Comparison of ENCODE assay signal across 8 cellular contexts in the genomic region with DNA sequence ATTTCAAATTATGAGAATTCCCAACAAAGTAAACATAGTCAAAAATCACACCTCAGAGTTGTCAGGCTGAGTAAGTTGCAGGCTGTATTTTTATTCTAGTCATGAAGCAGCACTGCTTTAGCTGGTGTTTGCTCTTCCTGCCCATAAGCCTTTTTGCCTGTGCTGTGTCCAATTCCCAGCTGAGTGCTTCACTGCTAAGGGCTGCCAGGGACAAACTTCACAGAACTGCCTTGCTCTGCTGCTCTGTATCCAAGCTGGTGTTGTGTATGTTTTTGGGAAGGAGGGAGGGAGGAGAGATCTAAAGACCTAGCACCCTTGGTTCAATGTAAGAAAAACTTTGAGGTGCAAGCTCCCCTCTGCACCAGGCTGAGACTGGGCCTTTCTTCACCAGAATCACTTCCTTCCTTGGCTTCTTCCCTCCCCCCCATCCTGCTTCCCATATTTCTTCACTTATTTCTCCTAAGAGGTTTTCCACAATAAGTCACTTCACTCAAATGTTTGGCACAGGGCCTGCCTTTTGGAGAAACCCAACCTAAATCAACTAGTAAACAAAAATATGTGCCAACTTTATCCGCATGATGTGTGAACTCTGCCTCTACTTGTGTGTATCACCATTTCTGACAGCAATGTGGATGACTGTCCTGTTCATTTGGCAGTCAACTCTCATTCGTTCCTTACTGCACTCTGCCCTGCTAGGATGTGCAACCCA.
DNase-seq lines count a peak whose midpoint lies in the region; ATAC-seq and FAIRE-seq lines count a peak whose summit lies in the region.

No MANE protein-coding gene starts in this region.

- ATAC-seq in naive thymus-derived CD4-positive, alpha-beta T cell = no peak

- H3K36me3 ChIP-seq in thymus (ENCODE audit: control insufficient read depth, insufficient read depth) (peaks cover 31% of the 10 kb centered on the region), SJCRH30 (peaks cover 65% of the 10 kb centered on the region)
- H3K36me3 ChIP-seq in naive thymus-derived CD4-positive, alpha-beta T cell (ENCODE audit: control insufficient read depth in 2 of 3, insufficient read depth in 3 of 3, low read length in 3 of 3) = peaks cover 5 to 45% (median 19%) of the 10 kb centered on the region in 3 experiments

- FAIRE-seq in islet of Langerhans (lab: Jason Lieb, UNC) = peak; percentile 64

- H3K9me3 ChIP-seq in thymus (ENCODE audit: control insufficient read depth) = no peaks in the 10 kb centered on the region
- H3K9me3 ChIP-seq in naive thymus-derived CD4-positive, alpha-beta T cell (ENCODE audit: control insufficient read depth in 2 of 3, low read length in 3 of 3) = no peaks in the 10 kb centered on the region
- 0 out of 2 replicates have a peak, but pooled peaks cover 3% of the 10 kb centered on the region for H3K9me3 ChIP-seq in SJCRH30 (replicated peaks)

- H3K27ac ChIP-seq in thymus (ENCODE audit: low read depth) (peak overlapping the region; percentile 57), SJCRH30 (no peak overlapping the region)
- no peak overlapping the region for H3K27ac ChIP-seq in naive thymus-derived CD4-positive, alpha-beta T cell (ENCODE audit: low read depth, low read length)

- no peak overlapping the region for H3K4me3 Mint-ChIP-seq in activated CD4-positive, alpha-beta memory T cell treated with anti-CD3 and anti-CD28 coated beads, Interleukin-2, amount 10 ng/mL, durations not matched to agents 7 days and 5 days
- no peak overlapping the region for H3K4me3 Mint-ChIP-seq in activated CD4-positive, alpha-beta memory T cell treated with anti-CD3 and anti-CD28 coated beads for 36 hours
- H3K4me3 Mint-ChIP-seq in activated T-helper 1 cell treated with anti-CD3 and anti-CD28 coated beads, Interleukin-12 subunit alpha, Interleukin-12 subunit beta, Interleukin-2, Interleukin-4 antibody, amounts not matched to agents 30 ng/mL and 10 ng/mL and 1 ng/mL, durations not matched to agents 14 hours and 24 hours and 36 hours = peak overlapping the region; percentile 28
- H3K4me3 Mint-ChIP-seq in naive thymus-derived CD4-positive, alpha-beta T cell = peak overlapping the region in 2 of 10 donors; percentile 18 to 46

- H3K4me1 ChIP-seq in thymus (ENCODE audit: control insufficient read depth, insufficient read depth, low read length) (peaks cover 6% of the 10 kb centered on the region), SJCRH30 (no peaks in the 10 kb centered on the region)
- no peaks in the 10 kb centered on the region for H3K4me1 ChIP-seq in naive thymus-derived CD4-positive, alpha-beta T cell (ENCODE audit: control insufficient read depth in 2 of 2, insufficient read depth in 2 of 2, low read length in 2 of 2)

- no peaks in the 10 kb centered on the region for H3K9me3 Mint-ChIP-seq in activated CD4-positive, alpha-beta memory T cell treated with anti-CD3 and anti-CD28 coated beads, Interleukin-2, amount 10 ng/mL, durations not matched to agents 7 days and 5 days
- peaks cover 10% of the 10 kb centered on the region for H3K9me3 Mint-ChIP-seq in activated CD4-positive, alpha-beta memory T cell treated with anti-CD3 and anti-CD28 coated beads for 36 hours
- H3K9me3 Mint-ChIP-seq in activated T-helper 1 cell treated with anti-CD3 and anti-CD28 coated beads, Interleukin-12 subunit alpha, Interleukin-12 subunit beta, Interleukin-2, Interleukin-4 antibody, amounts not matched to agents 30 ng/mL and 10 ng/mL and 1 ng/mL, durations not matched to agents 14 hours and 24 hours and 36 hours = no peaks in the 10 kb centered on the region
- peaks cover 0 to 4% (median 0%) of the 10 kb centered on the region in 11 donors for H3K9me3 Mint-ChIP-seq in naive thymus-derived CD4-positive, alpha-beta T cell

- no peak for DNase-seq in activated CD4-positive, alpha-beta memory T cell treated with anti-CD3 and anti-CD28 coated beads, Interleukin-2, amount 10 ng/mL, durations not matched to agents 7 days and 5 days
- DNase-seq in activated CD4-positive, alpha-beta memory T cell treated with anti-CD3 and anti-CD28 coated beads for 36 hours = no peak
- DNase-seq in activated T-helper 1 cell treated with anti-CD3 and anti-CD28 coated beads, Interleukin-12 subunit alpha, Interleukin-12 subunit beta, Interleukin-2, Interleukin-4 antibody, amounts not matched to agents 30 ng/mL and 10 ng/mL and 1 ng/mL, durations not matched to agents 14 hours and 24 hours and 36 hours (ENCODE audit: low spot score) = no peak
- DNase-seq in naive thymus-derived CD4-positive, alpha-beta T cell = no peak
- DNase-seq in SJCRH30 (no peak), GM19238 (ENCODE audit: insufficient read length, low spot score) (no peak)

- POLR2A ChIA-PET in activated CD4-positive, alpha-beta memory T cell treated with anti-CD3 and anti-CD28 coated beads, Interleukin-2, amount 10 ng/mL, durations not matched to agents 7 days and 5 days (lab: Charles Lee) = no interaction called here
- POLR2A ChIA-PET in activated CD4-positive, alpha-beta memory T cell treated with anti-CD3 and anti-CD28 coated beads for 36 hours (lab: Charles Lee) = interaction anchor here (0.6 kb wide), 1 partner anchor 341 kb away, joined by 3 read pairs; no protein-coding TSS in a partner anchor
- POLR2A ChIA-PET in naive thymus-derived CD4-positive, alpha-beta T cell (lab: Charles Lee) = interaction anchor here (0.6 kb wide), 1 partner anchor 11 kb away, joined by 3 read pairs; no protein-coding TSS in a partner anchor

- CTCF ChIA-PET in activated CD4-positive, alpha-beta memory T cell treated with anti-CD3 and anti-CD28 coated beads, Interleukin-2, amount 10 ng/mL, durations not matched to agents 7 days and 5 days (lab: Charles Lee) = no interaction called here
- CTCF ChIA-PET in activated CD4-positive, alpha-beta memory T cell treated with anti-CD3 and anti-CD28 coated beads for 36 hours (lab: Charles Lee) = no interaction called here
- CTCF ChIA-PET in naive thymus-derived CD4-positive, alpha-beta T cell (lab: Charles Lee) = no interaction called here

- peaks cover 76% of the 10 kb centered on the region for H3K36me3 Mint-ChIP-seq in activated CD4-positive, alpha-beta memory T cell treated with anti-CD3 and anti-CD28 coated beads, Interleukin-2, amount 10 ng/mL, durations not matched to agents 7 days and 5 days (ENCODE audit: low read depth)
- H3K36me3 Mint-ChIP-seq in activated CD4-positive, alpha-beta memory T cell treated with anti-CD3 and anti-CD28 coated beads for 36 hours = peaks cover 59% of the 10 kb centered on the region
- H3K36me3 Mint-ChIP-seq in activated T-helper 1 cell treated with anti-CD3 and anti-CD28 coated beads, Interleukin-12 subunit alpha, Interleukin-12 subunit beta, Interleukin-2, Interleukin-4 antibody, amounts not matched to agents 30 ng/mL and 10 ng/mL and 1 ng/mL, durations not matched to agents 14 hours and 24 hours and 36 hours (ENCODE audit: low read depth) = peaks cover 60% of the 10 kb centered on the region
- H3K36me3 Mint-ChIP-seq in naive thymus-derived CD4-positive, alpha-beta T cell = peaks cover 32 to 69% (median 56%) of the 10 kb centered on the region in 5 donors

- H3K27me3 Mint-ChIP-seq in activated CD4-positive, alpha-beta memory T cell treated with anti-CD3 and anti-CD28 coated beads, Interleukin-2, amount 10 ng/mL, durations not matched to agents 7 days and 5 days = no peaks in the 10 kb centered on the region
- H3K27me3 Mint-ChIP-seq in activated CD4-positive, alpha-beta memory T cell treated with anti-CD3 and anti-CD28 coated beads for 36 hours = no peaks in the 10 kb centered on the region
- no peaks in the 10 kb centered on the region for H3K27me3 Mint-ChIP-seq in activated T-helper 1 cell treated with anti-CD3 and anti-CD28 coated beads, Interleukin-12 subunit alpha, Interleukin-12 subunit beta, Interleukin-2, Interleukin-4 antibody, amounts not matched to agents 30 ng/mL and 10 ng/mL and 1 ng/mL, durations not matched to agents 14 hours and 24 hours and 36 hours (ENCODE audit: insufficient read depth)
- no peaks in the 10 kb centered on the region for H3K27me3 Mint-ChIP-seq in naive thymus-derived CD4-positive, alpha-beta T cell

- intact Hi-C loops in activated CD4-positive, alpha-beta memory T cell treated with anti-CD3 and anti-CD28 coated beads for 36 hours (cut with micrococcal nuclease) = no loop called here
- intact Hi-C loops in activated T-helper 1 cell treated with anti-CD3 and anti-CD28 coated beads, Interleukin-12 subunit alpha, Interleukin-12 subunit beta, Interleukin-2, Interleukin-4 antibody, amounts not matched to agents 30 ng/mL and 10 ng/mL and 1 ng/mL, durations not matched to agents 14 hours and 24 hours and 36 hours (cut with micrococcal nuclease) = loop anchor here (5.0 kb wide), 1 partner anchor 961 kb away; no protein-coding TSS in a partner anchor
- intact Hi-C loops in naive thymus-derived CD4-positive, alpha-beta T cell (cut with micrococcal nuclease) = no loop called here

- H3K27me3 ChIP-seq in thymus (ENCODE audit: control insufficient read depth, insufficient read depth) = no peaks in the 10 kb centered on the region
- H3K27me3 ChIP-seq in naive thymus-derived CD4-positive, alpha-beta T cell (ENCODE audit: control insufficient read depth in 2 of 2, insufficient read depth in 2 of 2, low read length in 2 of 2) = no peaks in the 10 kb centered on the region
- H3K27me3 ChIP-seq in SJCRH30 = no peaks in the 10 kb centered on the region

- 93% methylated on average over 2 of the region's 2 CpGs for WGBS in thymus

- H3K4me3 ChIP-seq in thymus (ENCODE audit: low read length) = no peak overlapping the region
- H3K4me3 ChIP-seq in naive thymus-derived CD4-positive, alpha-beta T cell (ENCODE audit: low read length) = no peak overlapping the region
- H3K4me3 ChIP-seq in SJCRH30 = no peak overlapping the region

- peaks cover 26% of the 10 kb centered on the region for H3K4me1 Mint-ChIP-seq in activated CD4-positive, alpha-beta memory T cell treated with anti-CD3 and anti-CD28 coated beads, Interleukin-2, amount 10 ng/mL, durations not matched to agents 7 days and 5 days
- H3K4me1 Mint-ChIP-seq in activated CD4-positive, alpha-beta memory T cell treated with anti-CD3 and anti-CD28 coated beads for 36 hours (ENCODE audit: low read depth) = peaks cover 30% of the 10 kb centered on the region
- H3K4me1 Mint-ChIP-seq in activated T-helper 1 cell treated with anti-CD3 and anti-CD28 coated beads, Interleukin-12 subunit alpha, Interleukin-12 subunit beta, Interleukin-2, Interleukin-4 antibody, amounts not matched to agents 30 ng/mL and 10 ng/mL and 1 ng/mL, durations not matched to agents 14 hours and 24 hours and 36 hours (ENCODE audit: low read depth) = peaks cover 44% of the 10 kb centered on the region
- H3K4me1 Mint-ChIP-seq in naive thymus-derived CD4-positive, alpha-beta T cell = peaks cover 13 to 41% (median 29%) of the 10 kb centered on the region in 7 donors

- peak overlapping the region; percentile 3 for H3K27ac Mint-ChIP-seq in activated CD4-positive, alpha-beta memory T cell treated with anti-CD3 and anti-CD28 coated beads, Interleukin-2, amount 10 ng/mL, durations not matched to agents 7 days and 5 days
- no peak overlapping the region for H3K27ac Mint-ChIP-seq in activated CD4-positive, alpha-beta memory T cell treated with anti-CD3 and anti-CD28 coated beads for 36 hours
- peak overlapping the region; percentile 79 for H3K27ac Mint-ChIP-seq in activated T-helper 1 cell treated with anti-CD3 and anti-CD28 coated beads, Interleukin-12 subunit alpha, Interleukin-12 subunit beta, Interleukin-2, Interleukin-4 antibody, amounts not matched to agents 30 ng/mL and 10 ng/mL and 1 ng/mL, durations not matched to agents 14 hours and 24 hours and 36 hours
- H3K27ac Mint-ChIP-seq in naive thymus-derived CD4-positive, alpha-beta T cell = peak overlapping the region in 3 of 9 donors; percentile 27 to 59 (median 51)
